8 cellular contexts compared by ENCODE assay signal in genomic region chr1:198656500-198656932, GRCh38. TPM values are rescaled to one million over a fixed set of nuclear protein-coding genes. Genes with fewer than 3 reads are reported as not detected.
DNase-seq lines count a peak whose midpoint lies in the region; ATAC-seq and TF ChIP-seq lines count a peak whose summit lies in the region.

No MANE protein-coding gene starts in this region.

- H2BK5ac ChIP-seq in mesendoderm (ENCODE audit: low read length), result no peak overlapping the region

- no peak overlapping the region for H3K27ac ChIP-seq in KMS-11
- no peak overlapping the region for H3K27ac ChIP-seq in mesendoderm (ENCODE audit: low read depth, low read length)
- no peak overlapping the region for H3K27ac ChIP-seq in foreskin keratinocyte

- no peak for TF ChIP-seq CTCF in KMS-11 (conservative IDR thresholded peaks at IDR 0.05; ENCODE audit: low read depth, low read length)
- TF ChIP-seq CTCF in foreskin keratinocyte (conservative IDR thresholded peaks at IDR 0.05), result no peak

- H3K9ac ChIP-seq in KMS-11, result no peak overlapping the region
- H3K9ac ChIP-seq in mesendoderm (ENCODE audit: low read length), result no peak overlapping the region

- peak; percentile 46 to 69 for DNase-seq in activated CD8-positive, alpha-beta memory T cell treated with anti-CD3 and anti-CD28 coated beads for 4 hours (ENCODE audit: low read depth in 2 of 2)
- DNase-seq in iris pigment epithelial cell (ENCODE audit: low read depth) (peak; percentile 22), mesendoderm (no peak), NCI-H1694 treated with DMSO at 0.1 percent for 48 hours (lab: John Stamatoyannopoulos, UW) (no peak), foreskin keratinocyte (no peak)
- DNase-seq in stimulated activated CD8-positive, alpha-beta memory T cell treated with anti-CD3 and anti-CD28 coated beads, Interleukin-7, amount 100 ng/mL, for 4 hours (ENCODE audit: low read depth in 2 of 2), result peak; percentile 76 to 83

- peak overlapping the region; percentile 20; the same call in 1 of the 2 replicates for H3K4me2 ChIP-seq in KMS-11
- H3K4me2 ChIP-seq in mesendoderm (ENCODE audit: low read length), result no peak overlapping the region

- no peaks in the 10 kb centered on the region for H4K20me1 ChIP-seq in KMS-11 (ENCODE audit: insufficient read depth)

- H2BK15ac ChIP-seq in mesendoderm (replicated peaks; ENCODE audit: low read depth), result no peak overlapping the region

- H3K79me2 ChIP-seq in KMS-11 (ENCODE audit: insufficient read depth, low read depth) (no peaks in the 10 kb centered on the region), mesendoderm (ENCODE audit: control insufficient read depth, insufficient read depth, low read length) (no peaks in the 10 kb centered on the region)

- no peak overlapping the region for H4K5ac ChIP-seq in mesendoderm (ENCODE audit: low read length)

- H3K4me3 ChIP-seq in KMS-11 (IDR thresholded peaks at IDR 0.05; ENCODE audit: insufficient read depth, low read depth, low read length) (no peak overlapping the region), mesendoderm (ENCODE audit: low read length) (no peak overlapping the region)

- no peak overlapping the region for H4K8ac ChIP-seq in mesendoderm (ENCODE audit: low read depth, low read length)

- H3K18ac ChIP-seq in mesendoderm (ENCODE audit: low read length), result no peak overlapping the region

- no peak overlapping the region for H3K56ac ChIP-seq in mesendoderm (ENCODE audit: low read length)

- H2AFZ ChIP-seq in KMS-11 (ENCODE audit: low read depth), result no peak overlapping the region

- H2BK120ac ChIP-seq in mesendoderm (ENCODE audit: low read depth, low read length), result no peak overlapping the region

- H3K36me3 ChIP-seq in KMS-11 (ENCODE audit: insufficient read depth) (no peaks in the 10 kb centered on the region), mesendoderm (ENCODE audit: control insufficient read depth, insufficient read depth, low read length) (no peaks in the 10 kb centered on the region)

- no peak overlapping the region for H2AK5ac ChIP-seq in mesendoderm (ENCODE audit: low read length)

- ATAC-seq in GM18502 (IDR thresholded peaks at IDR 0.05; ENCODE audit: poor library complexity, unreplicated experiment) (peak; percentile 34), foreskin keratinocyte (no peak)

- H3K27me3 ChIP-seq in KMS-11 (ENCODE audit: insufficient read depth, low read depth) (no peaks in the 10 kb centered on the region), mesendoderm (ENCODE audit: insufficient read depth, low read length, poor library complexity) (no peaks in the 10 kb centered on the region), foreskin keratinocyte (no peaks in the 10 kb centered on the region)

- no peak overlapping the region for H3K4ac ChIP-seq in mesendoderm (ENCODE audit: low read depth, low read length)

- H3K79me1 ChIP-seq in mesendoderm (ENCODE audit: low read length), result no peaks in the 10 kb centered on the region

- H3K4me1 ChIP-seq in KMS-11 (ENCODE audit: low read depth, poor library complexity, severe bottlenecking) (peaks cover 69% of the 10 kb centered on the region), mesendoderm (ENCODE audit: control insufficient read depth, low read depth, low read length) (no peaks in the 10 kb centered on the region), foreskin keratinocyte (peaks cover 5% of the 10 kb centered on the region)

- H3K23ac ChIP-seq in mesendoderm (ENCODE audit: low read length), result no peak overlapping the region

- WGBS in mesendoderm (ENCODE audit: extremely low coverage, insufficient coverage, low lambda C conversion rate), result no CpG with 5 or more reads among the region's 4 CpGs

RNA-seq across cellular contexts. Expression of gene PTPRC, which starts 17.7 kb away (rescaled TPM):
- not detected for polyA plus RNA-seq in mesendoderm (2013, experiment 1 of 2)
- polyA plus RNA-seq in mesendoderm (2013, experiment 2 of 2), result under 0.01 TPM
- not detected in 2 replicates for total RNA-seq in foreskin keratinocyte
- not detected in 2 replicates for polyA plus RNA-seq in foreskin keratinocyte

Comparison
In these comparisons a context has a peak if more than half of its experiments do, and no peak if none do; other contexts are left out.
1. DNase-seq: peak in activated CD8-positive, alpha-beta memory T cell treated with anti-CD3 and anti-CD28 coated beads for 4 hours (2 of 2), iris pigment epithelial cell (single experiment) and stimulated activated CD8-positive, alpha-beta memory T cell treated with anti-CD3 and anti-CD28 coated beads, Interleukin-7, amount 100 ng/mL, for 4 hours (2 of 2); none in mesendoderm (single experiment), NCI-H1694 treated with DMSO at 0.1 percent for 48 hours (single experiment) and foreskin keratinocyte (0 of 2).